1 cellular context compared by ENCODE assay signal in the genomic region with DNA sequence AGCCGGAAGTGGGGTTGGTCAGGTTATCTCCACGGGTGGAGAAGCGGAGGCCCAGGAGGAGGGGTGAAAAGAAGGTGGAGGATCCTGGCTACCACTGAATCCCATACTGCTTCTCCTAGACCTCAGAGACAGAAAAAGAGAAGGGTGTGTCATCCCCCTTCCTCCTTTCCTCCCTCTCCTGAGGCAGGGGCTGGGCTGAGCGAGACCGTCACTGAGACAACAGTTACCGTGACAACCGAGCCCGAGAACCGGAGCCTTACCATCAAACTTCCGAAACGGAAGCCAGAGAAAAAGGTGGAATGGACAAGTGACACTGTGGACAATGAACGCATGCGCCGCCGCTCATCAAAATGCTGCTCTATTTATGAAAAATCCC.
TF ChIP-seq lines count a peak whose summit lies in the region.

No MANE protein-coding gene starts in this region.

TF ChIP-seq in GM12878, 131 proteins besides CTCF, POLR2A, EP300 and RAD21 (continued from another document):
- TF ChIP-seq CBX3 (IDR thresholded peaks at IDR 0.05; ENCODE audit: borderline replicate concordance, low read depth) = no peak
- TF ChIP-seq BMI1 (IDR thresholded peaks at IDR 0.05; ENCODE audit: borderline replicate concordance) = peak; percentile 47; the same call in 1 of the 2 replicates
TF ChIP-seq in GM12878: peak in this region for 1.
